Comparison of ENCODE assay signal across 1 cellular context in the genomic region with DNA sequence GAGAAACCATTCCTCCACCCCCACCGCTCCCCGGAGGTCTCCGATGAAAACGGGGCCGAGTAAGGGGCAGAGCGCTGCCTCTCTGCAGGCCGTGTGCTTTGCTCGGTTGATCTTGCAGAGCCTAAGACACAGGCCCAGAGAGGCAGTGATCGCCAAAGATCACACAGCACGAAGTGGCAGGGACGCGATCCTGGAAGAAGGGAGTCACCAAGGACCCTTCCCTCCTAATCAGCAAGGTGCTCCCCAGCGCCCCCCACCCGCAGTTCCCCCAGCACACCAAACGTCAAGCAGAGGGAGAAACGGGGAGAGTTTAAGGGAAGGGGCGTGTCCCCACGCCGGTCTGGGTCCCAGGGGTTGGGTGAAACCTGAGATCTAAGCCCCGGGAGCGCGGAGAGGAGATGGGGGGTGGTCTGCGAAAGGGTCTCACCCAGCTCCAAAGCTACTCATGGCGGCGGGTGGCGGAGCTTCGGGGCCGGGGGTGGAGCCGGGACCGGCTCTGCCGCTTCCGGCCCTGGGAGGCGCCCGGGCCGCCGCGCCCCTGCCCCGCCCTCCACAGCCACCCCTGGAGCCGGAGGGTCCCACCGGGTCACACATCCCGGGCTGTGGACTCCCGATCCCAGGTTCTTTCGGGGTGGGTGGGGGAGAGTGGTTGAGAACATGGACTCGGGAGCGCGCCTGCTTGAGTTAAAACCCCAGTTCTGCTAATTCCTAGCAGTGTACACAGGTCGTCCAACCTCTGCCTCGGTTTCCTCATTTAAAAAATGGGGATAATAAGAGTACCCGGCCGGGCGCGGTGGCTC.
A peak's percentile ranks its signal among the peaks of the same experiment; 100 is the strongest.
TF ChIP-seq lines count a peak whose summit lies in the region.

A gene with protein sequence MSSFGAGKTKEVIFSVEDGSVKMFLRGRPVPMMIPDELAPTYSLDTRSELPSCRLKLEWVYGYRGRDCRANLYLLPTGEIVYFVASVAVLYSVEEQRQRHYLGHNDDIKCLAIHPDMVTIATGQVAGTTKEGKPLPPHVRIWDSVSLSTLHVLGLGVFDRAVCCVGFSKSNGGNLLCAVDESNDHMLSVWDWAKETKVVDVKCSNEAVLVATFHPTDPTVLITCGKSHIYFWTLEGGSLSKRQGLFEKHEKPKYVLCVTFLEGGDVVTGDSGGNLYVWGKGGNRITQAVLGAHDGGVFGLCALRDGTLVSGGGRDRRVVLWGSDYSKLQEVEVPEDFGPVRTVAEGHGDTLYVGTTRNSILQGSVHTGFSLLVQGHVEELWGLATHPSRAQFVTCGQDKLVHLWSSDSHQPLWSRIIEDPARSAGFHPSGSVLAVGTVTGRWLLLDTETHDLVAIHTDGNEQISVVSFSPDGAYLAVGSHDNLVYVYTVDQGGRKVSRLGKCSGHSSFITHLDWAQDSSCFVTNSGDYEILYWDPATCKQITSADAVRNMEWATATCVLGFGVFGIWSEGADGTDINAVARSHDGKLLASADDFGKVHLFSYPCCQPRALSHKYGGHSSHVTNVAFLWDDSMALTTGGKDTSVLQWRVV (minus strand): TSS at position 468 of the 800 bp plus-strand sequence. CDS start 21 bp downstream, at position 447.

TF ChIP-seq in GM12878, 131 proteins besides CTCF, POLR2A, EP300 and RAD21 (continued from another document):
- no peak for TF ChIP-seq PAX5 (IDR thresholded peaks at IDR 0.05; ENCODE audit: borderline replicate concordance, low read depth, low read length)
- TF ChIP-seq, protein P1, sequence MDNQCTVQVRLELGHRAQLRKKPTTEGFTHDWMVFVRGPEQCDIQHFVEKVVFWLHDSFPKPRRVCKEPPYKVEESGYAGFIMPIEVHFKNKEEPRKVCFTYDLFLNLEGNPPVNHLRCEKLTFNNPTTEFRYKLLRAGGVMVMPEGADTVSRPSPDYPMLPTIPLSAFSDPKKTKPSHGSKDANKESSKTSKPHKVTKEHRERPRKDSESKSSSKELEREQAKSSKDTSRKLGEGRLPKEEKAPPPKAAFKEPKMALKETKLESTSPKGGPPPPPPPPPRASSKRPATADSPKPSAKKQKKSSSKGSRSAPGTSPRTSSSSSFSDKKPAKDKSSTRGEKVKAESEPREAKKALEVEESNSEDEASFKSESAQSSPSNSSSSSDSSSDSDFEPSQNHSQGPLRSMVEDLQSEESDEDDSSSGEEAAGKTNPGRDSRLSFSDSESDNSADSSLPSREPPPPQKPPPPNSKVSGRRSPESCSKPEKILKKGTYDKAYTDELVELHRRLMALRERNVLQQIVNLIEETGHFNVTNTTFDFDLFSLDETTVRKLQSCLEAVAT (IDR thresholded peaks at IDR 0.05), result no peak
- no peak for TF ChIP-seq KAT2A (conservative IDR thresholded peaks at IDR 0.05; ENCODE audit: control insufficient read depth, low read depth, low read length)
- TF ChIP-seq, protein P2, sequence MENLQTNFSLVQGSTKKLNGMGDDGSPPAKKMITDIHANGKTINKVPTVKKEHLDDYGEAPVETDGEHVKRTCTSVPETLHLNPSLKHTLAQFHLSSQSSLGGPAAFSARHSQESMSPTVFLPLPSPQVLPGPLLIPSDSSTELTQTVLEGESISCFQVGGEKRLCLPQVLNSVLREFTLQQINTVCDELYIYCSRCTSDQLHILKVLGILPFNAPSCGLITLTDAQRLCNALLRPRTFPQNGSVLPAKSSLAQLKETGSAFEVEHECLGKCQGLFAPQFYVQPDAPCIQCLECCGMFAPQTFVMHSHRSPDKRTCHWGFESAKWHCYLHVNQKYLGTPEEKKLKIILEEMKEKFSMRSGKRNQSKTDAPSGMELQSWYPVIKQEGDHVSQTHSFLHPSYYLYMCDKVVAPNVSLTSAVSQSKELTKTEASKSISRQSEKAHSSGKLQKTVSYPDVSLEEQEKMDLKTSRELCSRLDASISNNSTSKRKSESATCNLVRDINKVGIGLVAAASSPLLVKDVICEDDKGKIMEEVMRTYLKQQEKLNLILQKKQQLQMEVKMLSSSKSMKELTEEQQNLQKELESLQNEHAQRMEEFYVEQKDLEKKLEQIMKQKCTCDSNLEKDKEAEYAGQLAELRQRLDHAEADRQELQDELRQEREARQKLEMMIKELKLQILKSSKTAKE (IDR thresholded peaks at IDR 0.05; ENCODE audit: low read depth, poor library complexity, severe bottlenecking), result no peak
- no peak for TF ChIP-seq SREBF1 (IDR thresholded peaks at IDR 0.05; ENCODE audit: low read length)
- peak in 1 of 2 experiments; percentile 40; a peak in 1 of 4 replicates for TF ChIP-seq BHLHE40 (IDR thresholded peaks at IDR 0.05; ENCODE audit: borderline replicate concordance in 1 of 2, low read depth in 2 of 2, low read length in 1 of 2)
- no peak for TF ChIP-seq ZNF217 (IDR thresholded peaks at IDR 0.05)
- TF ChIP-seq IRF4 (IDR thresholded peaks at IDR 0.05; ENCODE audit: low read depth, low read length), result no peak
- TF ChIP-seq CHD1 (IDR thresholded peaks at IDR 0.05; ENCODE audit: low read depth, low read length), result no peak
- no peak for TF ChIP-seq SIX5 (IDR thresholded peaks at IDR 0.05; ENCODE audit: low read depth, low read length, severe bottlenecking)
- no peak; a peak in 1 of 4 replicates for TF ChIP-seq IKZF2 (IDR thresholded peaks at IDR 0.05)
- TF ChIP-seq ZNF24 (IDR thresholded peaks at IDR 0.05), result no peak
- no peak for TF ChIP-seq MTA3 (IDR thresholded peaks at IDR 0.05; ENCODE audit: borderline replicate concordance, low read length)
TF ChIP-seq in GM12878: peak in this region for 15.
